Comparison of ENCODE assay signal across 8 cellular contexts in the genomic region with DNA sequence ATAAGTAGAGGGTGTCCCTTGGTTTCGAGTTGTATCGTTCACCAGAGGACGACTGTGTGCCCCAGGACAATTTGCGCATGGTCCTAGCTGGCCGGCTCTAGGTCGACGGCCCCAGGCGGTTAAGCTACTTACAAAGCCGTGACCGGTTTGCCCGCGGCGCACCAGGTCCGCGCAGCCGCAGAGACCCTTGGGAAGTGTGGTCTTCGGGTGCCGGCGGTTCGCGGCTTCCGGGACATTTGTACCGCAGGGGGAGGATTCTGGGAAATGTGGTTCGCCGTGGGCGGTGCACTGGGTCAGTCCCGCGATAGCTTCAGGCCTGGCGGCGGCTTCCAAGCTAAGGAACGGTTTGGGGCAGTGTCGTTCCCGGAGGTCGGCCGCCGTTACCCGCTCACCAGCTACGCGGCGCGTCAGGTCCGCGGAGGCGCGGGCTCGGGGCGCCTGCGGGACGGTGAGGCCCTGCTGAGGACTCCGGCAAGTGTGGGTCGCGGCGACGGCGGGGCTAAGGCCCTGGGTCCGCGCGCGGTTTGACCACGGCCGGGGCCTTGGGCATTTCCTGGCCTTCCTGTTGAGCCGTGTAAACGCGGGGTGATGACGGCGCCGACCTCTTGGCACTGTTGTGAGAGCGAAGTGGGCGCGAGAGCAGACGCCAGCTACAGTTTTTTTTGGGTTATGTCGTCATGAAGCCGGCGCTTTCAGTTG. TPM values are rescaled to one million over a fixed set of nuclear protein-coding genes. Genes with fewer than 3 reads are reported as not detected.
DNase-seq lines count a peak whose midpoint lies in the region; ATAC-seq, FAIRE-seq and TF ChIP-seq lines count a peak whose summit lies in the region.

A gene (plus strand): TSS at position 293 of the 699 bp plus-strand sequence. CDS start 1,127 bp downstream, outside the sequence.

- H3K27me3 ChIP-seq in SU-DHL-6 (ENCODE audit: low read length): no peaks in the 10 kb centered on the region
- no peaks in the 10 kb centered on the region for H3K27me3 ChIP-seq in pancreas
- no peaks in the 10 kb centered on the region for H3K27me3 ChIP-seq in tibial artery

- H3F3A ChIP-seq in SU-DHL-6 (ENCODE audit: insufficient read depth): no peaks in the 10 kb centered on the region

- H3K36me3 ChIP-seq in SU-DHL-6 (ENCODE audit: low read length): peaks cover 27% of the 10 kb centered on the region
- H3K36me3 ChIP-seq in pancreas: peaks cover 0 to 14% (median 13%) of the 10 kb centered on the region in 3 donors
- H3K36me3 ChIP-seq in tibial artery: peaks cover 38 to 44% (median 39%) of the 10 kb centered on the region in 3 donors

- peak; percentile 67 for FAIRE-seq in pancreas (lab: Jason Lieb, UNC)

- intact Hi-C loops in head of caudate nucleus (cut with DNase I): loop anchor here (2.0 kb wide), 1 partner anchor 95 kb away; a partner anchor contains a TSS
- intact Hi-C loops in pancreas (cut with DNase I): no loop called here
- intact Hi-C loops in tibial artery (cut with DNase I; ENCODE audit: low total_unique reads): no loop called here

- DNase-seq in GM10248 (ENCODE audit: extremely low spot score) (peak; percentile 93), NCI-H1092 treated with DMSO at 0.1 percent for 48 hours (lab: John Stamatoyannopoulos, UW) (peak; percentile 93), head of caudate nucleus (peak; percentile 93 to 98 (median 96)), pancreas (peak; percentile 95 to 98 (median 96)), tibial artery (peak; percentile 96 to 98)
- peak; percentile 95 for DNase-seq in activated naive CD8-positive, alpha-beta T cell treated with anti-CD3 and anti-CD28 coated beads, Interleukin-2, amount 10 ng/mL, durations not matched to agents 7 days and 5 days

- H3K79me2 ChIP-seq in SU-DHL-6 (ENCODE audit: insufficient read depth, low read length): no peaks in the 10 kb centered on the region

- H3K4me3 ChIP-seq in SU-DHL-6 (ENCODE audit: insufficient read depth, low read length, poor library complexity, severe bottlenecking) (peak within 1 kb of the TSS; percentile 75), pancreas (peak within 1 kb of the TSS; percentile 70 to 78 (median 72)), tibial artery (peak within 1 kb of the TSS; percentile 59 to 87)

- H4K20me1 ChIP-seq in SU-DHL-6 (ENCODE audit: low read depth, low read length): no peaks in the 10 kb centered on the region

- peak within 1 kb of the TSS; percentile 92 for H3K27ac Mint-ChIP-seq in activated naive CD8-positive, alpha-beta T cell treated with anti-CD3 and anti-CD28 coated beads, Interleukin-2, amount 10 ng/mL, durations not matched to agents 7 days and 5 days

- H3K4me1 ChIP-seq in pancreas (peaks cover 0 to 12% (median 3%) of the 10 kb centered on the region in 3 donors), tibial artery (peaks cover 0 to 15% (median 12%) of the 10 kb centered on the region in 4 donors)

- H3K9me2 ChIP-seq in SU-DHL-6 (replicated peaks; ENCODE audit: insufficient read depth, low read length): no peaks in the 10 kb centered on the region

- peak within 1 kb of the TSS; percentile 79 for H2AFZ ChIP-seq in SU-DHL-6 (ENCODE audit: low read depth, low read length, severe bottlenecking)

- 0 to 1% methylated on average over 68 to 74 of the region's 74 CpGs for WGBS in pancreas, 2 donors

- H3K4me1 Mint-ChIP-seq in activated naive CD8-positive, alpha-beta T cell treated with anti-CD3 and anti-CD28 coated beads, Interleukin-2, amount 10 ng/mL, durations not matched to agents 7 days and 5 days: peaks cover 11% of the 10 kb centered on the region

- POLR2A ChIA-PET in GM10248 (lab: Yijun Ruan, JAX): no interaction called here
- POLR2A ChIA-PET in activated naive CD8-positive, alpha-beta T cell treated with anti-CD3 and anti-CD28 coated beads, Interleukin-2, amount 10 ng/mL, durations not matched to agents 7 days and 5 days (lab: Charles Lee): interaction anchor here (0.5 to 2.4 kb wide), 10 partner anchors 10 to 1460 kb away, joined by 3 to 12 read pairs (median 4); a partner anchor contains a TSS

- TF ChIP-seq CTCF in GM10248 (IDR thresholded peaks at IDR 0.05; ENCODE audit: control extremely low read depth, extremely low read depth, low read depth, missing control alignments) (no peak), SU-DHL-6 (IDR thresholded peaks at IDR 0.05; ENCODE audit: insufficient read depth, low read length, poor library complexity, severe bottlenecking) (no peak), pancreas (IDR thresholded peaks at IDR 0.05) (no peak), tibial artery (IDR thresholded peaks at IDR 0.05) (no peak)

- peak within 1 kb of the TSS; percentile 91 for H3K4me3 Mint-ChIP-seq in activated naive CD8-positive, alpha-beta T cell treated with anti-CD3 and anti-CD28 coated beads, Interleukin-2, amount 10 ng/mL, durations not matched to agents 7 days and 5 days

- H3K9me3 Mint-ChIP-seq in activated naive CD8-positive, alpha-beta T cell treated with anti-CD3 and anti-CD28 coated beads, Interleukin-2, amount 10 ng/mL, durations not matched to agents 7 days and 5 days: peaks cover 17% of the 10 kb centered on the region

- peaks cover 4% of the 10 kb centered on the region for H3K27me3 Mint-ChIP-seq in activated naive CD8-positive, alpha-beta T cell treated with anti-CD3 and anti-CD28 coated beads, Interleukin-2, amount 10 ng/mL, durations not matched to agents 7 days and 5 days

- peak within 1 kb of the TSS; percentile 54 for H3K4me2 ChIP-seq in SU-DHL-6 (ENCODE audit: low read depth, low read length, poor library complexity, severe bottlenecking)

- H3K36me3 Mint-ChIP-seq in activated naive CD8-positive, alpha-beta T cell treated with anti-CD3 and anti-CD28 coated beads, Interleukin-2, amount 10 ng/mL, durations not matched to agents 7 days and 5 days: peaks cover 51% of the 10 kb centered on the region

- H3K9ac ChIP-seq in SU-DHL-6 (ENCODE audit: low read length): peak within 1 kb of the TSS; percentile 73

- H3K27ac ChIP-seq in SU-DHL-6 (ENCODE audit: low read depth, low read length): peak within 1 kb of the TSS; percentile 56
- peak within 1 kb of the TSS; percentile 94 to 98 (median 96) for H3K27ac ChIP-seq in pancreas
- peak within 1 kb of the TSS; percentile 87 to 99 for H3K27ac ChIP-seq in tibial artery

- CTCF ChIA-PET in GM10248 (lab: Yijun Ruan, JAX): interaction anchor here (1.2 kb wide), 1 partner anchor 15 kb away, joined by 3 read pairs; no protein-coding TSS in a partner anchor

- H3K9me3 ChIP-seq in SU-DHL-6 (ENCODE audit: insufficient read depth, low read length) (no peaks in the 10 kb centered on the region), pancreas (no peaks in the 10 kb centered on the region), tibial artery (peaks cover 0 to 31% (median 19%) of the 10 kb centered on the region in 3 donors)

- ATAC-seq in HG02588 (IDR thresholded peaks at IDR 0.05; ENCODE audit: unreplicated experiment) (peak; percentile 85), pancreas (peak; percentile 93 to 99 (median 96))
- peak; percentile 83 for ATAC-seq in activated naive CD8-positive, alpha-beta T cell treated with anti-CD3 and anti-CD28 coated beads, Interleukin-2, amount 10 ng/mL, durations not matched to agents 7 days and 5 days (ENCODE audit: low read depth)

RNA-seq across cellular contexts. Expression of the gene that starts here (rescaled TPM):
- 10 to 100 TPM; 28.2 to 31.2 TPM for total RNA-seq in activated naive CD8-positive, alpha-beta T cell treated with anti-CD3 and anti-CD28 coated beads, Interleukin-2, amount 10 ng/mL, durations not matched to agents 7 days and 5 days
- total RNA-seq in pancreas: 10 to 100 TPM; 12.2 to 21.6 (median 13.7) TPM
- 10 to 100 TPM; 19.1 to 26.6 TPM for polyA plus RNA-seq in pancreas

Comparison
In these comparisons a context has a peak if more than half of its experiments do, and no peak if none do; other contexts are left out.
1. Peak in every context shown above with its lines: DNase-seq, ATAC-seq, H3K4me3 ChIP-seq and H3K27ac ChIP-seq.